9 cellular contexts compared by ENCODE assay signal in genomic region chr2:128057334-128057733, GRCh38.
"Had no signal": no experiment of that assay in that cellular context is flagged by ENCODE, and none has a peak within 500 bp of the region (broad histone marks: within the 10 kb centered on the region; RNA-seq: fewer than 3 reads in every experiment).

No MANE protein-coding gene starts in this region.

- H3K27ac Mint-ChIP-seq: HFFc6 had no signal

- DNase-seq: GM23248, GOT3, H7, HFFc6, IMR-90 had no signal

- ATAC-seq: HCT116, K562 had no signal

- H3K9ac ChIP-seq: GM23248 had no signal

- H3K4me3 Mint-ChIP-seq: HFFc6 had no signal

- H3K9me3 Mint-ChIP-seq: HFFc6 had no signal

- H3K9me3 ChIP-seq: HAP-1 had no signal

- H3K27ac ChIP-seq: GM23248, HL-60 had no signal

- H3K4me3 ChIP-seq: GM23248, HAP-1, K562 had no signal

- FAIRE-seq: K562 had no signal

- H2AFZ ChIP-seq: GM23248 had no signal

- H3K36me3 ChIP-seq: HAP-1 had no signal
